In the genomic region with DNA sequence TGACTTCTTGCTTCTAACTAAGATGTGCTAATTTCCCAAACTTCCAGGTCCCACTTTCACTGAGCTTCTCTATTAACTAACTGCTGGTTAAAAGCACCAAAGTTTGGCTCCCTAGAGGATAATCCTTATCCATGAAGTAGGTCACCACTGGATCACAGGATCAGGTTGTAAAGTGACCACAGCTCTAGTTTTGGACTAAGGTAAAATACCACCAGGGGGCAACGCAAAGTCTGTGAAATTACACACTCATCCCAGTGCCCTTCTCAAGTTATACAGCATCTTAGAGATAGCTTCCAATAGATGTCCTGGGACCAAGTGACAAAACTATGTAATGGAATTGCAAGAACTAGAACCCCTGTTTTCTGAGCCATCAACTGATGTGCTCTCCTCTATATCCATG, we compare ENCODE assay signal across 8 cellular contexts.
DNase-seq lines count a peak whose midpoint lies in the region; ATAC-seq lines count a peak whose summit lies in the region.

No MANE protein-coding gene starts in this region.

- H3K4me1 Mint-ChIP-seq in activated naive CD4-positive, alpha-beta T cell treated with anti-CD3 and anti-CD28 coated beads for 36 hours (ENCODE audit: low read depth), result peaks cover 2% of the 10 kb centered on the region
- H3K4me1 Mint-ChIP-seq in stimulated activated effector memory CD8-positive, alpha-beta T cell treated with anti-CD3 and anti-CD28 coated beads, Interleukin-12 subunit alpha, Interleukin-12 subunit beta, amount 100 ng/mL, for 72 hours, result peaks cover 5% of the 10 kb centered on the region

- intact Hi-C loops in activated naive CD4-positive, alpha-beta T cell treated with anti-CD3 and anti-CD28 coated beads for 36 hours (cut with micrococcal nuclease), result loop anchor here (1.0 to 2.0 kb wide), 2 partner anchors 54 to 257 kb away; no protein-coding TSS in a partner anchor

- DNase-seq in activated naive CD4-positive, alpha-beta T cell treated with anti-CD3 and anti-CD28 coated beads for 36 hours, result peak; percentile 19
- no peak for DNase-seq in activated naive CD4-positive, alpha-beta T cell treated with anti-CD3 and anti-CD28 coated beads, Interleukin-2, amount 50 U/mL, for 16 hours
- DNase-seq in NT2/D1 (ENCODE audit: low read depth, low spot score), result peak; percentile 6
- peak; percentile 61 for DNase-seq in fibroblast of peridontal ligament (ENCODE audit: extremely low read depth)
- DNase-seq in stimulated activated effector memory CD8-positive, alpha-beta T cell treated with anti-CD3 and anti-CD28 coated beads, Interleukin-12 subunit alpha, Interleukin-12 subunit beta, amount 100 ng/mL, for 72 hours (ENCODE audit: low spot score in 2 of 2), result no peak
- DNase-seq in activated CD4-positive, CD25-positive, alpha-beta regulatory T cell (lab: John Stamatoyannopoulos, UW), result no peak

- H3K9ac ChIP-seq in NT2/D1 (ENCODE audit: insufficient read length, low read depth), result no peak overlapping the region

- ATAC-seq in stimulated activated effector memory CD8-positive, alpha-beta T cell treated with anti-CD3 and anti-CD28 coated beads, Interleukin-12 subunit alpha, Interleukin-12 subunit beta, amount 100 ng/mL, for 72 hours, result peak; percentile 45
- ATAC-seq in HG03565 (IDR thresholded peaks at IDR 0.05; ENCODE audit: unreplicated experiment) (no peak), esophagus mucosa (no peak)

- no peak overlapping the region for H3K4me3 Mint-ChIP-seq in activated naive CD4-positive, alpha-beta T cell treated with anti-CD3 and anti-CD28 coated beads for 36 hours
- H3K4me3 Mint-ChIP-seq in stimulated activated effector memory CD8-positive, alpha-beta T cell treated with anti-CD3 and anti-CD28 coated beads, Interleukin-12 subunit alpha, Interleukin-12 subunit beta, amount 100 ng/mL, for 72 hours, result no peak overlapping the region

- no peaks in the 10 kb centered on the region for H3K27me3 Mint-ChIP-seq in activated naive CD4-positive, alpha-beta T cell treated with anti-CD3 and anti-CD28 coated beads for 36 hours (ENCODE audit: low read depth)

- H3K36me3 Mint-ChIP-seq in activated naive CD4-positive, alpha-beta T cell treated with anti-CD3 and anti-CD28 coated beads for 36 hours (ENCODE audit: low read depth), result peaks cover 30% of the 10 kb centered on the region
- peaks cover 5% of the 10 kb centered on the region for H3K36me3 Mint-ChIP-seq in stimulated activated effector memory CD8-positive, alpha-beta T cell treated with anti-CD3 and anti-CD28 coated beads, Interleukin-12 subunit alpha, Interleukin-12 subunit beta, amount 100 ng/mL, for 72 hours

- H3K9me3 ChIP-seq in NT2/D1 (ENCODE audit: insufficient read depth, low read length), result no peaks in the 10 kb centered on the region

- H3K36me3 ChIP-seq in NT2/D1 (ENCODE audit: insufficient read depth, insufficient read length, low read length), result no peaks in the 10 kb centered on the region

- H3K4me3 ChIP-seq in NT2/D1 (ENCODE audit: insufficient read length, low read depth), result no peak overlapping the region

- no peaks in the 10 kb centered on the region for H3K4me1 ChIP-seq in NT2/D1 (ENCODE audit: insufficient read depth, insufficient read length)

- no peak overlapping the region for H3K27ac Mint-ChIP-seq in activated naive CD4-positive, alpha-beta T cell treated with anti-CD3 and anti-CD28 coated beads for 36 hours
- H3K27ac Mint-ChIP-seq in stimulated activated effector memory CD8-positive, alpha-beta T cell treated with anti-CD3 and anti-CD28 coated beads, Interleukin-12 subunit alpha, Interleukin-12 subunit beta, amount 100 ng/mL, for 72 hours, result no peak overlapping the region

- no peaks in the 10 kb centered on the region for H3K27me3 ChIP-seq in NT2/D1 (ENCODE audit: insufficient read depth, insufficient read length)

- CTCF ChIA-PET in activated naive CD4-positive, alpha-beta T cell treated with anti-CD3 and anti-CD28 coated beads for 36 hours (lab: Charles Lee), result interaction anchor here (0.7 to 1.9 kb wide), 9 partner anchors 10 to 286 kb away, joined by 3 to 6 read pairs (median 3); no protein-coding TSS in a partner anchor

- peaks cover 12% of the 10 kb centered on the region for H3K9me3 Mint-ChIP-seq in activated naive CD4-positive, alpha-beta T cell treated with anti-CD3 and anti-CD28 coated beads for 36 hours
- H3K9me3 Mint-ChIP-seq in stimulated activated effector memory CD8-positive, alpha-beta T cell treated with anti-CD3 and anti-CD28 coated beads, Interleukin-12 subunit alpha, Interleukin-12 subunit beta, amount 100 ng/mL, for 72 hours, result no peaks in the 10 kb centered on the region

Comparison
In these comparisons a context has a peak if more than half of its experiments do, and no peak if none do; other contexts are left out.
1. DNase-seq: peak in activated naive CD4-positive, alpha-beta T cell treated with anti-CD3 and anti-CD28 coated beads for 36 hours (single experiment), NT2/D1 (single experiment) and fibroblast of peridontal ligament (single experiment); none in activated naive CD4-positive, alpha-beta T cell treated with anti-CD3 and anti-CD28 coated beads, Interleukin-2, amount 50 U/mL, for 16 hours (single experiment), stimulated activated effector memory CD8-positive, alpha-beta T cell treated with anti-CD3 and anti-CD28 coated beads, Interleukin-12 subunit alpha, Interleukin-12 subunit beta, amount 100 ng/mL, for 72 hours (0 of 2) and activated CD4-positive, CD25-positive, alpha-beta regulatory T cell (0 of 4).